9 cellular contexts compared by ENCODE assay signal in the genomic region with DNA sequence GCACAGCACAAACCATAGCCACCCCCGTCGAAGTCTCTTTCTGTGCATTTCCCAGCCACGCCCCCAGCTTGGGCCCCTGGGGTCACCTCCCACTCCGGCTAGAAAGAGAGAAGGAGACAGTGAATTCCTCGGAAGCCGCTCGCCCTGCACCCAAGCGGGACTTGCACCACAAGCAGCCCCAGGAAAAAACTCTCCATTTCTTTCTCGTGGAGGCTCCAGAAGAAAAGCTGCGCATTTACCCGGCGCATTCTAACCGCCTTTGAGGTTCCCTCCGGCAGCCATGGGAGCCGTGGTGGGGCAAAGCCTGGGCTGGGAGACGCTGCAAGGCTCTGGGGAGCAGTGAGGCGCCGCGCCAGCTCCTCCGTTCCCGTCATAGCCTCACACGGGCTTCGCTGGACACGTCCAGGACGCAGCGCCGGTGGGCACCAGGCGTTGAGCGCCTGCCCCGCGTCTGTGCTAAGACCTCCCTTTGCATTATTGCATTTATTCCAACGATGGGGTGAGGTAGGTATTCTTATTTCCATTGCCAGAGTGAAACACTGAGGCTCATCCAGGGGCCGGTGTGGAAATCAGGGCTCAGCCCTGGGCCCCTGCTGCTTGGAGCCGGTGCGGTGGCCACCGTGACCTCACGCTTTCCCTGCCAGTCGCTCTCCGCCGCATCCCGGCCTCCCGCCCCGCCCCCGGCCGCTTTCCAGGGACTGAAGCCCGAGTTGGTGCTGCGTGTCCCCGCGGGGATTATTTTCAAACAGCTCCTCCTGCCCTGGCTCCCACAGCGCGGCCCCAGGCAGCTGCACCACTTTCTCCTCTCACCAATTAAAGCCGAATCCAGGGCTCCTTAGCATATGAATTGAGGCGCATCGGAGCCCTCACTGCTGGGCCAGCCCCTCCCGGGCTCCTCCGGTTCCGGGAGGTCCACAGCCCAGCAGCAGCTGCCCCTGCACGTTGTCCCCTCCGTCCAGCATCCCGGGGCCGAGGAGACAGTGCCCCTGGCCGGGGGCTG.
DNase-seq lines count a peak whose midpoint lies in the region; FAIRE-seq and TF ChIP-seq lines count a peak whose summit lies in the region.
"Had no signal": no experiment of that assay in that cellular context is flagged by ENCODE, and none has a peak within 500 bp of the region (broad histone marks: within the 10 kb centered on the region; RNA-seq: fewer than 3 reads in every experiment).

No MANE protein-coding gene starts in this region.

- TF ChIP-seq CTCF in endothelial cell of umbilical vein (IDR thresholded peaks at IDR 0.05; ENCODE audit: extremely low read depth in 1 of 2, insufficient read depth in 1 of 2, low read depth in 1 of 2, low read length in 2 of 2) (no peak), transverse colon (IDR thresholded peaks at IDR 0.05) (no peak), D721Med (IDR thresholded peaks at IDR 0.05; ENCODE audit: insufficient read depth, missing control alignments) (no peak)

- peak overlapping the region; percentile 80 to 84 for H3K4ac ChIP-seq in mesenchymal stem cell (ENCODE audit: low read depth in 1 of 2, low read length in 2 of 2)

- peak overlapping the region in 1 of 2 experiments; percentile 78 for H3K14ac ChIP-seq in mesenchymal stem cell (ENCODE audit: low read length in 2 of 2)

- H3K9me1 ChIP-seq in endothelial cell of umbilical vein (replicated peaks; ENCODE audit: control insufficient read depth, extremely low read depth, insufficient read depth, low read length): no peaks in the 10 kb centered on the region

- POLR2A ChIA-PET in endothelial cell of umbilical vein (lab: Charles Lee): no interaction called here

- H3K79me2 ChIP-seq in endothelial cell of umbilical vein (ENCODE audit: control insufficient read depth, insufficient read depth, low read length): no peaks in the 10 kb centered on the region

- H3K4me1 ChIP-seq in endothelial cell of umbilical vein (ENCODE audit: control insufficient read depth, extremely low read depth, insufficient read depth, low read length) (peaks cover 36% of the 10 kb centered on the region), mesenchymal stem cell (ENCODE audit: control insufficient read depth, insufficient read depth, low read depth, low read length) (peaks cover 21% of the 10 kb centered on the region), transverse colon (peaks cover 7 to 49% (median 34%) of the 10 kb centered on the region in 4 donors)

- WGBS in mesenchymal stem cell: 2% methylated on average over 57 of the region's 62 CpGs
- WGBS in transverse colon (ENCODE audit: low coverage in 1 of 2), 2 donors: 0 to 19% methylated on average over 1 to 55 of the region's 62 CpGs

- peak overlapping the region; percentile 68 for H2BK15ac ChIP-seq in mesenchymal stem cell (ENCODE audit: low read depth, poor library complexity, severe bottlenecking)

- no peak overlapping the region for H3K9ac ChIP-seq in endothelial cell of umbilical vein (replicated peaks; ENCODE audit: extremely low read depth, insufficient read depth, low read length)
- H3K9ac ChIP-seq in mesenchymal stem cell (ENCODE audit: low read length): no peak overlapping the region

- CTCF ChIA-PET in endothelial cell of umbilical vein (lab: Charles Lee): no interaction called here

- H2AFZ ChIP-seq in endothelial cell of umbilical vein (ENCODE audit: low read depth, low read length) (peak overlapping the region; percentile 15), mesenchymal stem cell (ENCODE audit: low read depth, low read length) (no peak overlapping the region)

- H4K20me1 ChIP-seq in endothelial cell of umbilical vein (replicated peaks; ENCODE audit: control insufficient read depth, extremely low read depth, insufficient read depth, low read length): no peaks in the 10 kb centered on the region

- dilution Hi-C loops in endothelial cell of umbilical vein (cut with MboI; ENCODE audit: extremely low pct_ligation_motif_present, low sequenced_read_pairs): no loop called here

- peak overlapping the region in 1 of 2 experiments; percentile 34 for H3K23ac ChIP-seq in mesenchymal stem cell (ENCODE audit: low read length in 2 of 2)

- peak overlapping the region; percentile 88 for H4K91ac ChIP-seq in mesenchymal stem cell (ENCODE audit: low read length)

- no peaks in the 10 kb centered on the region for H3K36me3 ChIP-seq in endothelial cell of umbilical vein (ENCODE audit: control insufficient read depth in 2 of 2, extremely low read depth in 1 of 2, insufficient read depth in 2 of 2, low read length in 2 of 2)
- no peaks in the 10 kb centered on the region for H3K36me3 ChIP-seq in mesenchymal stem cell (ENCODE audit: control insufficient read depth in 1 of 2, insufficient read depth in 2 of 2, low read depth in 1 of 2, low read length in 2 of 2)
- H3K36me3 ChIP-seq in transverse colon: no peaks in the 10 kb centered on the region

- H3K79me1 ChIP-seq in mesenchymal stem cell (replicated peaks; ENCODE audit: low read length, poor library complexity, severe bottlenecking): no peaks in the 10 kb centered on the region

- H3K27me3 ChIP-seq in endothelial cell of umbilical vein (ENCODE audit: control insufficient read depth in 2 of 2, insufficient read depth in 2 of 2, low read length in 2 of 2) (peaks cover 0 to 4% of the 10 kb centered on the region in 2 experiments), mesenchymal stem cell (ENCODE audit: control insufficient read depth in 1 of 2, insufficient read depth in 1 of 2, low read length in 2 of 2) (peaks cover 41 to 58% of the 10 kb centered on the region in 2 experiments), transverse colon (peaks cover 18% of the 10 kb centered on the region)

- TF ChIP-seq POLR2A in endothelial cell of umbilical vein (IDR thresholded peaks at IDR 0.05; ENCODE audit: low read depth, low read length): no peak
- TF ChIP-seq POLR2A in transverse colon (IDR thresholded peaks at IDR 0.05): no peak

- H3K4me3 ChIP-seq in endothelial cell of umbilical vein (replicated peaks in 1 of 3; ENCODE audit: insufficient read depth in 1 of 3, low read depth in 1 of 3, low read length in 3 of 3) (no peak overlapping the region), mesenchymal stem cell (ENCODE audit: insufficient read depth in 1 of 2, low read depth in 1 of 2, low read length in 2 of 2) (peak overlapping the region; percentile 35 to 63), transverse colon (peak overlapping the region in 3 of 4 donors; percentile 14 to 40 (median 22))
- H3K4me3 ChIP-seq: A549 had no signal

- H2AK5ac ChIP-seq in mesenchymal stem cell (ENCODE audit: low read length, severe bottlenecking): no peak overlapping the region

- peak overlapping the region; percentile 94 for H4K8ac ChIP-seq in mesenchymal stem cell (ENCODE audit: low read length)

- H3K4me2 ChIP-seq in endothelial cell of umbilical vein (ENCODE audit: insufficient read depth, low read length) (no peak overlapping the region), mesenchymal stem cell (ENCODE audit: low read length, poor library complexity, severe bottlenecking) (peak overlapping the region; percentile 94)
- H3K4me2 ChIP-seq: A549 had no signal

- in situ Hi-C loops in transverse colon (cut with MboI; ENCODE audit: low pct_ligation_motif_present in 1 of 4, low pct_unique_long_range_greater_than_20kb in 1 of 4, low sequenced_read_pairs in 3 of 4): no loop called here

- FAIRE-seq in endothelial cell of umbilical vein (lab: Jason Lieb, UNC) (no peak), D721Med (lab: Jason Lieb, UNC) (no peak)
- FAIRE-seq: A549 had no signal

- no peaks in the 10 kb centered on the region for H3K9me3 ChIP-seq in endothelial cell of umbilical vein (replicated peaks; ENCODE audit: control insufficient read depth, insufficient read depth, low read length)
- H3K9me3 ChIP-seq in mesenchymal stem cell (ENCODE audit: control insufficient read depth, low read length): no peaks in the 10 kb centered on the region
- no peaks in the 10 kb centered on the region for H3K9me3 ChIP-seq in transverse colon
- H3K9me3 ChIP-seq: A549 had no signal

- intact Hi-C loops in endothelial cell of umbilical vein (cut with micrococcal nuclease) (loop anchor here (1.0 to 5.0 kb wide), 3 partner anchors 21 to 681 kb away; a partner anchor contains a TSS), transverse colon (cut with DNase I; ENCODE audit: low total_unique reads) (no loop called here)

- H3K27ac ChIP-seq in endothelial cell of umbilical vein (ENCODE audit: insufficient read depth, low read depth, low read length) (no peak overlapping the region), mesenchymal stem cell (ENCODE audit: low read length, poor library complexity, severe bottlenecking) (no peak overlapping the region), transverse colon (peak overlapping the region in 1 of 4 donors; percentile 1)
- H3K27ac ChIP-seq: A549 had no signal

- H2BK5ac ChIP-seq in mesenchymal stem cell (ENCODE audit: low read depth, low read length, poor library complexity, severe bottlenecking): no peak overlapping the region

- peak overlapping the region; percentile 76 for H2BK120ac ChIP-seq in mesenchymal stem cell (ENCODE audit: low read depth, low read length)

- peak overlapping the region; percentile 64 to 68 for H2BK12ac ChIP-seq in mesenchymal stem cell (ENCODE audit: low read length in 2 of 2)

- TF ChIP-seq EP300 in transverse colon (IDR thresholded peaks at IDR 0.05; ENCODE audit: low read depth): no peak

- no TSS peak for BruUV-seq in endothelial cell of umbilical vein (replicated peaks; lab: Mats Ljungman, UMichigan)

- H3K18ac ChIP-seq in mesenchymal stem cell (ENCODE audit: low read depth in 1 of 2, low read length in 2 of 2): peak overlapping the region; percentile 90 to 91

- DNase-seq in NCI-H1417 (lab: John Stamatoyannopoulos, UW): peak; percentile 23 to 76 (median 65)
- no peak for DNase-seq in NCI-H1417 treated with DMSO at 0.1 percent for 48 hours (lab: John Stamatoyannopoulos, UW)
- DNase-seq in endothelial cell of umbilical vein (ENCODE audit: low read depth, low spot score): peak; percentile 36
- peak; percentile 73 for DNase-seq in mesenchymal stem cell
- DNase-seq in transverse colon: peak; percentile 45
- no peak for DNase-seq in kidney glomerular epithelial cell (lab: John Stamatoyannopoulos, UW)
- DNase-seq in D721Med (ENCODE audit: insufficient read length, low spot score): no peak
- DNase-seq in activated T-cell treated with anti-CD3 and anti-CD28 coated beads, Interleukin-2, amount 50 U/mL, for 1 hour: no peak

TF ChIP-seq in endothelial cell of umbilical vein, 7 proteins besides CTCF, POLR2A, EP300 and RAD21:
- TF ChIP-seq GATA2 (IDR thresholded peaks at IDR 0.05; ENCODE audit: insufficient read depth, insufficient read length, low read depth, low read length): no peak
- peak; percentile 41 for TF ChIP-seq EZH2 (IDR thresholded peaks at IDR 0.05; ENCODE audit: borderline replicate concordance, low read depth, low read length, severe bottlenecking)
- no peak for TF ChIP-seq POLR2AphosphoS5 (IDR thresholded peaks at IDR 0.05; ENCODE audit: insufficient read depth, low read depth, low read length)
- no peak for TF ChIP-seq MYC (IDR thresholded peaks at IDR 0.05; ENCODE audit: low read depth, low read length)

Comparison
In these comparisons a context has a peak if more than half of its experiments do, and no peak if none do; other contexts are left out.
1. DNase-seq: peak in NCI-H1417 (3 of 3), endothelial cell of umbilical vein (single experiment), mesenchymal stem cell (single experiment) and transverse colon (single experiment); none in NCI-H1417 treated with DMSO at 0.1 percent for 48 hours (single experiment), kidney glomerular epithelial cell (single experiment), D721Med (single experiment) and activated T-cell treated with anti-CD3 and anti-CD28 coated beads, Interleukin-2, amount 50 U/mL, for 1 hour (single experiment).
2. H3K4me3 ChIP-seq: peak in mesenchymal stem cell (2 of 2) and transverse colon (3 of 4); none in endothelial cell of umbilical vein (0 of 3).